Comparison of ENCODE assay signal across 18 cellular contexts in the genomic region with DNA sequence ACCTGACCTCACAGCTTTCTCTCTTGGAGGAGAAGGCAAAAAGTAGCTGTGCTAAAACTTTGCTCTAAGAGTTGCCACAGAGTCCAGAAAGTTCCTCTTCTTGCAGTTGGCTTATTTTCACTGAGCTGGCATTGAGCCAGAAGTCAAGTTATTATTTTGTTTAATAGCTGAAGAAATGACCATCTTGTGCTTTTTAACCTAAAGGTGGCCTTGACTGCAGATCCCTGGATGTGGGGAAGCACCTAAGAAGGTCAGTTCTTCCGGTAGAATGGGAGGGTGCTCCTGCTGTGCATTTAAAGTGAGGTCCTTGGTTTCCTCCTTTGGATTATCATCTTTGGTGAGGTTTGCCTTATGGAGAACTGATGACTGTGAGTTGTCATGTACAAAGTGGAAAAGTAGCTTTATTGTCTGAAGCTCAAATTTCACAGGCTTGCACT.
"Had no signal": no experiment of that assay in that cellular context is flagged by ENCODE, and none has a peak within 500 bp of the region (broad histone marks: within the 10 kb centered on the region; RNA-seq: fewer than 3 reads in every experiment).

No MANE protein-coding gene starts in this region.

- H3K4me1 ChIP-seq: neural progenitor cell, upper lobe of left lung had no signal

- H3K27ac ChIP-seq: hepatocyte, neural progenitor cell, thoracic aorta, upper lobe of left lung had no signal

- H3K4me3 ChIP-seq: hepatocyte, lung, neural progenitor cell, thoracic aorta, upper lobe of left lung had no signal

- H3K9me3 ChIP-seq: thoracic aorta had no signal

- H3K27me3 ChIP-seq: hepatocyte, neural progenitor cell, upper lobe of left lung had no signal

- DNase-seq: activated CD4-positive, alpha-beta T cell treated with anti-CD3 and anti-CD28 coated beads for 1 hour; activated CD4-positive, alpha-beta T cell treated with anti-CD3 and anti-CD28 coated beads, Interleukin-2, amount 50 U/mL, for 1 hour; activated CD8-positive, alpha-beta T cell treated with anti-CD3 and anti-CD28 coated beads, Interleukin-2, amount 10 ng/mL, durations not matched to agents 7 days and 5 days; activated gamma-delta T cell; activated naive CD4-positive, alpha-beta T cell treated with anti-CD3 and anti-CD28 coated beads, Interleukin-2, amount 50 U/mL, for 16 hours; activated naive CD8-positive, alpha-beta T cell treated with anti-CD3 and anti-CD28 coated beads, Interleukin-2, amount 50 U/mL, for 24 hours; cortex of kidney; immature natural killer cell; naive thymus-derived CD8-positive, alpha-beta T cell; retina; stimulated activated CD4-positive, alpha-beta T cell treated with anti-CD3 and anti-CD28 coated beads, Interleukin-4, amount 100 ng/mL, for 24 hours; stimulated activated naive CD4-positive, alpha-beta T cell treated with Interleukin-2 at 50 U/mL for 16 hours; T-helper 17 cell; upper lobe of left lung had no signal

- H3K36me3 ChIP-seq: neural progenitor cell, thoracic aorta, upper lobe of left lung had no signal
